ENCODE assay signal across 8 cellular contexts in the genomic region with DNA sequence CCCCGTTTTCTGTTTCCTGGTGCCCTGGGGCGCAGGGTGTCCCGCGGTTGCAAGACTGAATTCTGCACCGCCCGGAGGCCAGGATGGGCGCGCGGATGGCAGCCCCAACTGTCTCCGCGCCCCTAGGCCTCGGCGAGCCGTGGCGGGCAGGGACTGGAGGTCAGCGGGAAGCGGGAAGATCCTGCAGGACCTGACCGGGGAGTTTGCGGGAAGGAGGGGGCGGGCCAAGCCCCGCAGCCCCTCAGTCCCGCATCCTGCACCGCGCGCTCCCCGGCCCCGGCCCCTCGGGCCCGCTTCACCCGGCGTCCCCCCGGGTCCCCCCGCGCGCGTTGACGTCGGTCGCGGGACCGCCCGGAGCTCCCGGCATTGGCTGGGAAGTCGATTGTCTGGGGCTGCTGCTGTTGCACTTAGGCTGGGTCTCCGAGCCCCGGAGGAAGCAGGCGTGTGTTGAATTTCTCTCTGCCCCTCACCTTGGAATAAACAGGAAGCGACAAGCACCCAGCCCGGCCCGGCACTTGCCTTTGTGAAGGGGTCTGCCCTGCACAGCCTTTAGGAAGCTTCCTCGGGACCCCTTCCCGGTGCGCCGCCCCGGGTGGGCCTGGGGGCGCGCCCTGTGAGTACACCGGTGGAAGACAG. TPM values are rescaled to one million over a fixed set of nuclear protein-coding genes. Genes with fewer than 3 reads are reported as not detected.
DNase-seq lines count a peak whose midpoint lies in the region; ATAC-seq, FAIRE-seq and TF ChIP-seq lines count a peak whose summit lies in the region.

LDLRAD4 (plus strand) TSS at position 385 of the 636 bp plus-strand sequence.

- no peak for TF ChIP-seq CTCF in activated B cell treated with CpG ODN at 0.5 μM for 24 hours (IDR thresholded peaks at IDR 0.05)

- peak within 1 kb of the TSS; percentile 66 for H3K4me3 Mint-ChIP-seq in activated B cell treated with CpG ODN at 0.5 μM for 24 hours

- peaks cover 52% of the 10 kb centered on the region for H3K27me3 Mint-ChIP-seq in activated B cell treated with CpG ODN at 0.5 μM for 24 hours

- no peaks in the 10 kb centered on the region for H3K36me3 Mint-ChIP-seq in activated B cell treated with CpG ODN at 0.5 μM for 24 hours (ENCODE audit: low read depth)

- H3K9me3 Mint-ChIP-seq in activated B cell treated with CpG ODN at 0.5 μM for 24 hours = no peaks in the 10 kb centered on the region

- CTCF ChIA-PET in activated B cell treated with CpG ODN at 0.5 μM for 24 hours (lab: Charles Lee) = interaction anchor here (1.1 to 1.4 kb wide), 2 partner anchors 106 to 308 kb away, joined by 3 read pairs; no protein-coding TSS in a partner anchor

- H3K27ac Mint-ChIP-seq in activated B cell treated with CpG ODN at 0.5 μM for 24 hours = no peak within 1 kb of the TSS

- intact Hi-C loops in activated B cell treated with CpG ODN at 0.5 μM for 24 hours (cut with micrococcal nuclease) = loop anchor here (5.0 kb wide), 4 partner anchors 164 to 914 kb away; partner anchors contain the start of genes FAM210A, RNMT and ZNF519

- POLR2A ChIA-PET in activated B cell treated with CpG ODN at 0.5 μM for 24 hours (lab: Charles Lee) = no interaction called here

- no peak for FAIRE-seq in HTR-8/SVneo (lab: Jason Lieb, UNC)

- peaks cover 16% of the 10 kb centered on the region for H3K4me1 Mint-ChIP-seq in activated B cell treated with CpG ODN at 0.5 μM for 24 hours

- ATAC-seq in activated B cell treated with CpG ODN at 0.5 μM for 24 hours (ENCODE audit: low read depth) (peak; percentile 20), GM19467 (IDR thresholded peaks at IDR 0.05; ENCODE audit: unreplicated experiment) (no peak)

- DNase-seq in 8988T (peak; percentile 74), HTR-8/SVneo (ENCODE audit: insufficient read length, low spot score) (peak; percentile 40), activated B cell treated with CpG ODN at 0.5 μM for 24 hours (no peak), dermis blood vessel endothelial cell (peak; percentile 42), medulla oblongata (ENCODE audit: extremely low spot score) (peak; percentile 66), inferior parietal cortex (ENCODE audit: extremely low spot score) (no peak)
- peak; percentile 56 for DNase-seq in stimulated activated CD8-positive, alpha-beta memory T cell treated with anti-CD3 and anti-CD28 coated beads, Interleukin-4, amount 100 ng/mL, for 48 hours

RNA-seq across cellular contexts. Expression of gene LDLRAD4, which starts in this region (rescaled TPM):
- total RNA-seq in activated B cell treated with CpG ODN at 0.5 μM for 24 hours = 66.9 and 70.1 TPM in 2 replicates
- 15.9 and 20.1 TPM in 2 replicates for total RNA-seq in dermis blood vessel endothelial cell

Comparison
In these comparisons a context has a peak if more than half of its experiments do, and no peak if none do; other contexts are left out.
1. DNase-seq: peak in 8988T (single experiment), HTR-8/SVneo (single experiment), dermis blood vessel endothelial cell (single experiment), medulla oblongata (single experiment) and stimulated activated CD8-positive, alpha-beta memory T cell treated with anti-CD3 and anti-CD28 coated beads, Interleukin-4, amount 100 ng/mL, for 48 hours (single experiment); none in activated B cell treated with CpG ODN at 0.5 μM for 24 hours (single experiment) and inferior parietal cortex (single experiment).